ENCODE assay signal across 23 cellular contexts in the genomic region with DNA sequence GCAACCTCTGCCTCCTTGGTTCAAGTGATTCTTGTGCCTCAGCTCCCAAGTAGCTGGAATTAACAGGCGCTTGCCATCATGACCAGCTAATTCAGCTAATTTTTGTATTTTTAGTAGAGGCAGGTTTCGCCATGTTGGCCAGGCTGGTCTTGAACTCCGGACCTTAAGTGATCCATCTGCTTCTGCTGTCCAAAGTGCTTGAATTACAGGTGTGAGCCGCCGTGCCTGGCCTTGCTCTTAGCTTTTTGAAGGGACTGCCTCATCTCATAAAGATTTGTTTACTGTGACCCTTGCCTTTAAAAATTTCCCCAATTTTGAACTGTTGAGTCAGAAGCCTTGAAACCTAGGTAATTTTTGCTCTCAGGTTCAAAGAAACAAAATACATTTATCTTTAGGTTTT.
"Had no signal": no experiment of that assay in that cellular context is flagged by ENCODE, and none has a peak within 500 bp of the region (broad histone marks: within the 10 kb centered on the region; RNA-seq: fewer than 3 reads in every experiment).

No MANE protein-coding gene starts in this region.

- H3K27ac Mint-ChIP-seq: activated CD8-positive, alpha-beta T cell treated with anti-CD3 and anti-CD28 coated beads for 36 hours; activated naive CD4-positive, alpha-beta T cell treated with anti-CD3 and anti-CD28 coated beads for 36 hours; activated T-helper 1 cell treated with anti-CD3 and anti-CD28 coated beads, Interleukin-12 subunit alpha, Interleukin-12 subunit beta, Interleukin-2, Interleukin-4 antibody, amounts not matched to agents 30 ng/mL and 10 ng/mL and 1 ng/mL, durations not matched to agents 14 hours and 24 hours and 36 hours had no signal

- H3K4me3 Mint-ChIP-seq: activated CD8-positive, alpha-beta T cell treated with anti-CD3 and anti-CD28 coated beads for 36 hours; activated naive CD4-positive, alpha-beta T cell treated with anti-CD3 and anti-CD28 coated beads for 36 hours; activated naive CD8-positive, alpha-beta T cell treated with anti-CD3 and anti-CD28 coated beads, Interleukin-2, amount 10 ng/mL, durations not matched to agents 7 days and 5 days; activated T-helper 1 cell treated with anti-CD3 and anti-CD28 coated beads, Interleukin-12 subunit alpha, Interleukin-12 subunit beta, Interleukin-2, Interleukin-4 antibody, amounts not matched to agents 30 ng/mL and 10 ng/mL and 1 ng/mL, durations not matched to agents 14 hours and 24 hours and 36 hours had no signal

- H3K27me3 ChIP-seq: ascending aorta, body of pancreas had no signal

- ATAC-seq: activated CD8-positive, alpha-beta T cell treated with anti-CD3 and anti-CD28 coated beads for 36 hours; body of pancreas; PC-3 had no signal

- H3K27ac ChIP-seq: ascending aorta, body of pancreas had no signal

- DNase-seq: activated CD4-positive, CD25-positive, alpha-beta regulatory T cell; activated CD8-positive, alpha-beta memory T cell treated with anti-CD3 and anti-CD28 coated beads, Interleukin-2, amount 50 U/mL, for 4 hours; activated CD8-positive, alpha-beta T cell treated with anti-CD3 and anti-CD28 coated beads for 36 hours; activated effector memory CD4-positive, alpha-beta T cell treated with anti-CD3 and anti-CD28 coated beads, Interleukin-2, amount 50 U/mL, for 16 hours; activated naive CD4-positive, alpha-beta T cell treated with anti-CD3 and anti-CD28 coated beads for 36 hours; activated naive CD8-positive, alpha-beta T cell treated with anti-CD3 and anti-CD28 coated beads, Interleukin-2, amount 10 ng/mL, durations not matched to agents 7 days and 5 days; amniotic stem cell; body of pancreas; central memory CD4-positive, alpha-beta T cell; IMR-90; KG1; MV-4-11; NCI-H1092 treated with DMSO at 0.1 percent for 48 hours; NCI-H1417 treated with DMSO at 0.1 percent for 48 hours; NCI-H1694; NCI-H2029; NCI-H2107; NCI-H510A treated with DMSO at 0.1 percent for 48 hours; PC-3; SHP77; T-helper 2 cell had no signal

- H3K9me3 ChIP-seq: ascending aorta, body of pancreas had no signal

- H3K9me3 Mint-ChIP-seq: activated naive CD4-positive, alpha-beta T cell treated with anti-CD3 and anti-CD28 coated beads for 36 hours; activated naive CD8-positive, alpha-beta T cell treated with anti-CD3 and anti-CD28 coated beads, Interleukin-2, amount 10 ng/mL, durations not matched to agents 7 days and 5 days; activated T-helper 1 cell treated with anti-CD3 and anti-CD28 coated beads, Interleukin-12 subunit alpha, Interleukin-12 subunit beta, Interleukin-2, Interleukin-4 antibody, amounts not matched to agents 30 ng/mL and 10 ng/mL and 1 ng/mL, durations not matched to agents 14 hours and 24 hours and 36 hours had no signal

- H3K27me3 Mint-ChIP-seq: activated CD8-positive, alpha-beta T cell treated with anti-CD3 and anti-CD28 coated beads for 36 hours; activated naive CD8-positive, alpha-beta T cell treated with anti-CD3 and anti-CD28 coated beads, Interleukin-2, amount 10 ng/mL, durations not matched to agents 7 days and 5 days had no signal

- H3K4me3 ChIP-seq: ascending aorta, body of pancreas had no signal
